In genomic region chr2:177552414-177553175, GRCh38 we compare ENCODE assay signal across 8 cellular contexts.
DNase-seq lines count a peak whose midpoint lies in the region; ATAC-seq lines count a peak whose summit lies in the region.

No MANE protein-coding gene starts in this region.

- H3K36me3 Mint-ChIP-seq in effector memory CD8-positive, alpha-beta T cell (ENCODE audit: insufficient read depth): peaks cover 23% of the 10 kb centered on the region
- H3K36me3 Mint-ChIP-seq in memory B cell: no peaks in the 10 kb centered on the region

- H3K9me3 Mint-ChIP-seq in effector memory CD8-positive, alpha-beta T cell: no peaks in the 10 kb centered on the region
- peaks cover 2% of the 10 kb centered on the region for H3K9me3 Mint-ChIP-seq in memory B cell

- peak overlapping the region; percentile 100 for H3K27ac Mint-ChIP-seq in effector memory CD8-positive, alpha-beta T cell
- peak overlapping the region; percentile 100 for H3K27ac Mint-ChIP-seq in memory B cell

- H3K4me3 Mint-ChIP-seq in effector memory CD8-positive, alpha-beta T cell: peak overlapping the region; percentile 93 to 99
- peak overlapping the region; percentile 93 for H3K4me3 Mint-ChIP-seq in memory B cell

- peaks cover 11 to 18% of the 10 kb centered on the region in 2 donors for H3K4me1 Mint-ChIP-seq in effector memory CD8-positive, alpha-beta T cell (ENCODE audit: low read depth in 2 of 2)
- H3K4me1 Mint-ChIP-seq in memory B cell: peaks cover 5% of the 10 kb centered on the region

- H3K27me3 Mint-ChIP-seq in effector memory CD8-positive, alpha-beta T cell: no peaks in the 10 kb centered on the region
- peaks cover 2% of the 10 kb centered on the region for H3K27me3 Mint-ChIP-seq in memory B cell

- ATAC-seq in GM21360 (IDR thresholded peaks at IDR 0.05; ENCODE audit: unreplicated experiment) (peak; percentile 93), memory B cell (ENCODE audit: low read depth) (peak; percentile 91)
- peak; percentile 93 for ATAC-seq in effector memory CD8-positive, alpha-beta T cell (replicated peaks)

- DNase-seq in COLO668 (lab: John Stamatoyannopoulos, UW; ENCODE audit: unreplicated experiment) (peak; percentile 93), HS-5 (ENCODE audit: low read depth) (peak; percentile 80), NK-92 (lab: John Stamatoyannopoulos, UW; ENCODE audit: unreplicated experiment) (peak; percentile 42), memory B cell (ENCODE audit: low spot score in 2 of 2) (peak; percentile 94 to 95)
- DNase-seq in activated CD8-positive, alpha-beta memory T cell treated with anti-CD3 and anti-CD28 coated beads for 48 hours (ENCODE audit: low read depth in 2 of 3, low spot score in 2 of 3): peak; percentile 69 to 79 (median 77)
- peak; percentile 92 to 94 (median 92) for DNase-seq in effector memory CD8-positive, alpha-beta T cell
- peak; percentile 72 to 81 (median 79) for DNase-seq in stimulated activated CD4-positive, alpha-beta T cell treated with anti-CD3 and anti-CD28 coated beads, TNF-alpha, amount 100 ng/mL, for 48 hours (ENCODE audit: low read depth in 3 of 3)

Comparison
In these comparisons a context has a peak if more than half of its experiments do, and no peak if none do; other contexts are left out.
1. Peak in every context shown above with its lines: DNase-seq and ATAC-seq.
2. DNase-seq: peak in every context shown above with its lines; median percentile 94 in memory B cell; 93 in COLO668; 92 in effector memory CD8-positive, alpha-beta T cell; 80 in HS-5; 79 in stimulated activated CD4-positive, alpha-beta T cell treated with anti-CD3 and anti-CD28 coated beads, TNF-alpha, amount 100 ng/mL, for 48 hours; 77 in activated CD8-positive, alpha-beta memory T cell treated with anti-CD3 and anti-CD28 coated beads for 48 hours; 42 in NK-92.